Comparison of ENCODE assay signal across 1 cellular context in the genomic region with DNA sequence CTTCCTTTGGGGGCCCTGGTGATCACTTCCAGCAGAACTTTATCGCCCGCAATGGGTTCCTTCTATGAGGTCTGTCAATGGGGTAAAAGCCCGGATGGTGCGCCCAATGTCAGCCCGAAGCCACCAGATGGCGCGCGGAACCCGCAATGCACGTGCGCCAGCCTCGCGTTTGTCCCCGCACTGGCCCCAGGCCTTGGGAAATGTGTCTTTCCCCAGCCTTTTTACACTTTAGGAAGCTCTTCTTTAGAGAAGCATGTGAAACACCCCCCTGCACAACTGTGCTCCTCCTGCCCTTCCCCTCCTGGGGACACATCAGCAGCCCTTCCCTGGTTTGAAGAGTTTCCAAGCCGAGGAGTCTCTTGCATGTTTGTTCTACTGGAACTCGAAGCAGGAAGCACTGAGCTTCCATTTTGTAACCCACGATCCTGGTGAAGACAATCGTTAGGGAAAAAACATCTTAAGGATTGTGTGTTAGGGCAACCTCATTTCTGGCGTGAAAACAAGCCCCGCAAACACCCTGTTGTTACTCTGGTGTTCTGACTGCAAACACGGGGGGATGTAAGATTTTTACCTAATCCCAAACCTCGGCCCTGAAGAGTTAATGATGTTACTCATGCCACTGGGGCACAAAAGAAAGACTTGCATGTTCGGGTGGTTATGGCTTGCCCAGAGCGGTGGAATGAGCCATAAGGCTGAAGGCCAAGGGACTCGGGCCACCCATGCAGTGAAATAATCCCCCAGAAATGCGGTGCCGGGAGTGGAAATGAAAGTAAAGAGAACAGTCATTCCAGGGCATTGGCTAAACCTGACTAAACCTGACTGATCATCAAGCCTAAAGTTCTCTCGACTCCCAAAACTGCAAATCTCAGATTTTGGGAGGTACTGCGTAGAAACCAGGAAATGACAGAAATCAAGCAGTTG.
TF ChIP-seq lines count a peak whose summit lies in the region.

No MANE protein-coding gene starts in this region.

TF ChIP-seq in HepG2, 621 proteins besides CTCF, POLR2A, EP300 and RAD21 (continued from another document and continues in another):
- TF ChIP-seq, protein P1, sequence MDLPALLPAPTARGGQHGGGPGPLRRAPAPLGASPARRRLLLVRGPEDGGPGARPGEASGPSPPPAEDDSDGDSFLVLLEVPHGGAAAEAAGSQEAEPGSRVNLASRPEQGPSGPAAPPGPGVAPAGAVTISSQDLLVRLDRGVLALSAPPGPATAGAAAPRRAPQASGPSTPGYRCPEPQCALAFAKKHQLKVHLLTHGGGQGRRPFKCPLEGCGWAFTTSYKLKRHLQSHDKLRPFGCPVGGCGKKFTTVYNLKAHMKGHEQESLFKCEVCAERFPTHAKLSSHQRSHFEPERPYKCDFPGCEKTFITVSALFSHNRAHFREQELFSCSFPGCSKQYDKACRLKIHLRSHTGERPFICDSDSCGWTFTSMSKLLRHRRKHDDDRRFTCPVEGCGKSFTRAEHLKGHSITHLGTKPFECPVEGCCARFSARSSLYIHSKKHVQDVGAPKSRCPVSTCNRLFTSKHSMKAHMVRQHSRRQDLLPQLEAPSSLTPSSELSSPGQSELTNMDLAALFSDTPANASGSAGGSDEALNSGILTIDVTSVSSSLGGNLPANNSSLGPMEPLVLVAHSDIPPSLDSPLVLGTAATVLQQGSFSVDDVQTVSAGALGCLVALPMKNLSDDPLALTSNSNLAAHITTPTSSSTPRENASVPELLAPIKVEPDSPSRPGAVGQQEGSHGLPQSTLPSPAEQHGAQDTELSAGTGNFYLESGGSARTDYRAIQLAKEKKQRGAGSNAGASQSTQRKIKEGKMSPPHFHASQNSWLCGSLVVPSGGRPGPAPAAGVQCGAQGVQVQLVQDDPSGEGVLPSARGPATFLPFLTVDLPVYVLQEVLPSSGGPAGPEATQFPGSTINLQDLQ (CRISPR knock-in tag; IDR thresholded peaks at IDR 0.05): no peak
- peak; percentile 67 for TF ChIP-seq GATAD2A (CRISPR knock-in tag; IDR thresholded peaks at IDR 0.05)
- TF ChIP-seq, protein P2, sequence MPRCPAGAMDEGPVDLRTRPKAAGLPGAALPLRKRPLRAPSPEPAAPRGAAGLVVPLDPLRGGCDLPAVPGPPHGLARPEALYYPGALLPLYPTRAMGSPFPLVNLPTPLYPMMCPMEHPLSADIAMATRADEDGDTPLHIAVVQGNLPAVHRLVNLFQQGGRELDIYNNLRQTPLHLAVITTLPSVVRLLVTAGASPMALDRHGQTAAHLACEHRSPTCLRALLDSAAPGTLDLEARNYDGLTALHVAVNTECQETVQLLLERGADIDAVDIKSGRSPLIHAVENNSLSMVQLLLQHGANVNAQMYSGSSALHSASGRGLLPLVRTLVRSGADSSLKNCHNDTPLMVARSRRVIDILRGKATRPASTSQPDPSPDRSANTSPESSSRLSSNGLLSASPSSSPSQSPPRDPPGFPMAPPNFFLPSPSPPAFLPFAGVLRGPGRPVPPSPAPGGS (CRISPR knock-in tag; IDR thresholded peaks at IDR 0.05): no peak
- no peak for TF ChIP-seq JUND (CRISPR knock-in tag; IDR thresholded peaks at IDR 0.05)
- no peak for TF ChIP-seq ZNF251 (CRISPR knock-in tag; IDR thresholded peaks at IDR 0.05)
- no peak for TF ChIP-seq RELA (CRISPR knock-in tag; IDR thresholded peaks at IDR 0.05)
- TF ChIP-seq, protein P3, sequence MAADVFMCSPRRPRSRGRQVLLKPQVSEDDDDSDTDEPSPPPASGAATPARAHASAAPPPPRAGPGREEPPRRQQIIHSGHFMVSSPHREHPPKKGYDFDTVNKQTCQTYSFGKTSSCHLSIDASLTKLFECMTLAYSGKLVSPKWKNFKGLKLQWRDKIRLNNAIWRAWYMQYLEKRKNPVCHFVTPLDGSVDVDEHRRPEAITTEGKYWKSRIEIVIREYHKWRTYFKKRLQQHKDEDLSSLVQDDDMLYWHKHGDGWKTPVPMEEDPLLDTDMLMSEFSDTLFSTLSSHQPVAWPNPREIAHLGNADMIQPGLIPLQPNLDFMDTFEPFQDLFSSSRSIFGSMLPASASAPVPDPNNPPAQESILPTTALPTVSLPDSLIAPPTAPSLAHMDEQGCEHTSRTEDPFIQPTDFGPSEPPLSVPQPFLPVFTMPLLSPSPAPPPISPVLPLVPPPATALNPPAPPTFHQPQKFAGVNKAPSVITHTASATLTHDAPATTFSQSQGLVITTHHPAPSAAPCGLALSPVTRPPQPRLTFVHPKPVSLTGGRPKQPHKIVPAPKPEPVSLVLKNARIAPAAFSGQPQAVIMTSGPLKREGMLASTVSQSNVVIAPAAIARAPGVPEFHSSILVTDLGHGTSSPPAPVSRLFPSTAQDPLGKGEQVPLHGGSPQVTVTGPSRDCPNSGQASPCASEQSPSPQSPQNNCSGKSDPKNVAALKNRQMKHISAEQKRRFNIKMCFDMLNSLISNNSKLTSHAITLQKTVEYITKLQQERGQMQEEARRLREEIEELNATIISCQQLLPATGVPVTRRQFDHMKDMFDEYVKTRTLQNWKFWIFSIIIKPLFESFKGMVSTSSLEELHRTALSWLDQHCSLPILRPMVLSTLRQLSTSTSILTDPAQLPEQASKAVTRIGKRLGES (CRISPR knock-in tag; IDR thresholded peaks at IDR 0.05; ENCODE audit: borderline replicate concordance): no peak
- TF ChIP-seq ZSCAN12 (CRISPR knock-in tag; IDR thresholded peaks at IDR 0.05): no peak
- TF ChIP-seq, protein P4, sequence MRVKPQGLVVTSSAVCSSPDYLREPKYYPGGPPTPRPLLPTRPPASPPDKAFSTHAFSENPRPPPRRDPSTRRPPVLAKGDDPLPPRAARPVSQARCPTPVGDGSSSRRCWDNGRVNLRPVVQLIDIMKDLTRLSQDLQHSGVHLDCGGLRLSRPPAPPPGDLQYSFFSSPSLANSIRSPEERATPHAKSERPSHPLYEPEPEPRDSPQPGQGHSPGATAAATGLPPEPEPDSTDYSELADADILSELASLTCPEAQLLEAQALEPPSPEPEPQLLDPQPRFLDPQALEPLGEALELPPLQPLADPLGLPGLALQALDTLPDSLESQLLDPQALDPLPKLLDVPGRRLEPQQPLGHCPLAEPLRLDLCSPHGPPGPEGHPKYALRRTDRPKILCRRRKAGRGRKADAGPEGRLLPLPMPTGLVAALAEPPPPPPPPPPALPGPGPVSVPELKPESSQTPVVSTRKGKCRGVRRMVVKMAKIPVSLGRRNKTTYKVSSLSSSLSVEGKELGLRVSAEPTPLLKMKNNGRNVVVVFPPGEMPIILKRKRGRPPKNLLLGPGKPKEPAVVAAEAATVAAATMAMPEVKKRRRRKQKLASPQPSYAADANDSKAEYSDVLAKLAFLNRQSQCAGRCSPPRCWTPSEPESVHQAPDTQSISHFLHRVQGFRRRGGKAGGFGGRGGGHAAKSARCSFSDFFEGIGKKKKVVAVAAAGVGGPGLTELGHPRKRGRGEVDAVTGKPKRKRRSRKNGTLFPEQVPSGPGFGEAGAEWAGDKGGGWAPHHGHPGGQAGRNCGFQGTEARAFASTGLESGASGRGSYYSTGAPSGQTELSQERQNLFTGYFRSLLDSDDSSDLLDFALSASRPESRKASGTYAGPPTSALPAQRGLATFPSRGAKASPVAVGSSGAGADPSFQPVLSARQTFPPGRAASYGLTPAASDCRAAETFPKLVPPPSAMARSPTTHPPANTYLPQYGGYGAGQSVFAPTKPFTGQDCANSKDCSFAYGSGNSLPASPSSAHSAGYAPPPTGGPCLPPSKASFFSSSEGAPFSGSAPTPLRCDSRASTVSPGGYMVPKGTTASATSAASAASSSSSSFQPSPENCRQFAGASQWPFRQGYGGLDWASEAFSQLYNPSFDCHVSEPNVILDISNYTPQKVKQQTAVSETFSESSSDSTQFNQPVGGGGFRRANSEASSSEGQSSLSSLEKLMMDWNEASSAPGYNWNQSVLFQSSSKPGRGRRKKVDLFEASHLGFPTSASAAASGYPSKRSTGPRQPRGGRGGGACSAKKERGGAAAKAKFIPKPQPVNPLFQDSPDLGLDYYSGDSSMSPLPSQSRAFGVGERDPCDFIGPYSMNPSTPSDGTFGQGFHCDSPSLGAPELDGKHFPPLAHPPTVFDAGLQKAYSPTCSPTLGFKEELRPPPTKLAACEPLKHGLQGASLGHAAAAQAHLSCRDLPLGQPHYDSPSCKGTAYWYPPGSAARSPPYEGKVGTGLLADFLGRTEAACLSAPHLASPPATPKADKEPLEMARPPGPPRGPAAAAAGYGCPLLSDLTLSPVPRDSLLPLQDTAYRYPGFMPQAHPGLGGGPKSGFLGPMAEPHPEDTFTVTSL (CRISPR knock-in tag; IDR thresholded peaks at IDR 0.05; ENCODE audit: borderline replicate concordance): no peak
- no peak for TF ChIP-seq ZNF232 (CRISPR knock-in tag; IDR thresholded peaks at IDR 0.05; ENCODE audit: borderline replicate concordance)
- TF ChIP-seq ZNF263 (CRISPR knock-in tag; IDR thresholded peaks at IDR 0.05): 0 out of 2 replicates have a peak, but pooled peaks have one; percentile 6
- TF ChIP-seq, protein P5, sequence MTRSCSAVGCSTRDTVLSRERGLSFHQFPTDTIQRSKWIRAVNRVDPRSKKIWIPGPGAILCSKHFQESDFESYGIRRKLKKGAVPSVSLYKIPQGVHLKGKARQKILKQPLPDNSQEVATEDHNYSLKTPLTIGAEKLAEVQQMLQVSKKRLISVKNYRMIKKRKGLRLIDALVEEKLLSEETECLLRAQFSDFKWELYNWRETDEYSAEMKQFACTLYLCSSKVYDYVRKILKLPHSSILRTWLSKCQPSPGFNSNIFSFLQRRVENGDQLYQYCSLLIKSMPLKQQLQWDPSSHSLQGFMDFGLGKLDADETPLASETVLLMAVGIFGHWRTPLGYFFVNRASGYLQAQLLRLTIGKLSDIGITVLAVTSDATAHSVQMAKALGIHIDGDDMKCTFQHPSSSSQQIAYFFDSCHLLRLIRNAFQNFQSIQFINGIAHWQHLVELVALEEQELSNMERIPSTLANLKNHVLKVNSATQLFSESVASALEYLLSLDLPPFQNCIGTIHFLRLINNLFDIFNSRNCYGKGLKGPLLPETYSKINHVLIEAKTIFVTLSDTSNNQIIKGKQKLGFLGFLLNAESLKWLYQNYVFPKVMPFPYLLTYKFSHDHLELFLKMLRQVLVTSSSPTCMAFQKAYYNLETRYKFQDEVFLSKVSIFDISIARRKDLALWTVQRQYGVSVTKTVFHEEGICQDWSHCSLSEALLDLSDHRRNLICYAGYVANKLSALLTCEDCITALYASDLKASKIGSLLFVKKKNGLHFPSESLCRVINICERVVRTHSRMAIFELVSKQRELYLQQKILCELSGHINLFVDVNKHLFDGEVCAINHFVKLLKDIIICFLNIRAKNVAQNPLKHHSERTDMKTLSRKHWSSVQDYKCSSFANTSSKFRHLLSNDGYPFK (CRISPR knock-in tag; IDR thresholded peaks at IDR 0.05; ENCODE audit: borderline replicate concordance): peak; percentile 47; the same call in 1 of the 2 replicates
- TF ChIP-seq, protein P6, sequence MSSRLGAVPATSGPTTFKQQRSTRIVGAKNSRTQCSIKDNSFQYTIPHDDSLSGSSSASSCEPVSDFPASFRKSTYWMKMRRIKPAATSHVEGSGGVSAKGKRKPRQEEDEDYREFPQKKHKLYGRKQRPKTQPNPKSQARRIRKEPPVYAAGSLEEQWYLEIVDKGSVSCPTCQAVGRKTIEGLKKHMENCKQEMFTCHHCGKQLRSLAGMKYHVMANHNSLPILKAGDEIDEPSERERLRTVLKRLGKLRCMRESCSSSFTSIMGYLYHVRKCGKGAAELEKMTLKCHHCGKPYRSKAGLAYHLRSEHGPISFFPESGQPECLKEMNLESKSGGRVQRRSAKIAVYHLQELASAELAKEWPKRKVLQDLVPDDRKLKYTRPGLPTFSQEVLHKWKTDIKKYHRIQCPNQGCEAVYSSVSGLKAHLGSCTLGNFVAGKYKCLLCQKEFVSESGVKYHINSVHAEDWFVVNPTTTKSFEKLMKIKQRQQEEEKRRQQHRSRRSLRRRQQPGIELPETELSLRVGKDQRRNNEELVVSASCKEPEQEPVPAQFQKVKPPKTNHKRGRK (CRISPR knock-in tag; IDR thresholded peaks at IDR 0.05): no peak
- TF ChIP-seq ZBTB42 (CRISPR knock-in tag; IDR thresholded peaks at IDR 0.05): no peak
- TF ChIP-seq NCOR1 (IDR thresholded peaks at IDR 0.05; ENCODE audit: borderline replicate concordance, low read length): no peak
- no peak for TF ChIP-seq CAMTA2 (CRISPR knock-in tag; IDR thresholded peaks at IDR 0.05; ENCODE audit: borderline replicate concordance)
- TF ChIP-seq, protein P7, sequence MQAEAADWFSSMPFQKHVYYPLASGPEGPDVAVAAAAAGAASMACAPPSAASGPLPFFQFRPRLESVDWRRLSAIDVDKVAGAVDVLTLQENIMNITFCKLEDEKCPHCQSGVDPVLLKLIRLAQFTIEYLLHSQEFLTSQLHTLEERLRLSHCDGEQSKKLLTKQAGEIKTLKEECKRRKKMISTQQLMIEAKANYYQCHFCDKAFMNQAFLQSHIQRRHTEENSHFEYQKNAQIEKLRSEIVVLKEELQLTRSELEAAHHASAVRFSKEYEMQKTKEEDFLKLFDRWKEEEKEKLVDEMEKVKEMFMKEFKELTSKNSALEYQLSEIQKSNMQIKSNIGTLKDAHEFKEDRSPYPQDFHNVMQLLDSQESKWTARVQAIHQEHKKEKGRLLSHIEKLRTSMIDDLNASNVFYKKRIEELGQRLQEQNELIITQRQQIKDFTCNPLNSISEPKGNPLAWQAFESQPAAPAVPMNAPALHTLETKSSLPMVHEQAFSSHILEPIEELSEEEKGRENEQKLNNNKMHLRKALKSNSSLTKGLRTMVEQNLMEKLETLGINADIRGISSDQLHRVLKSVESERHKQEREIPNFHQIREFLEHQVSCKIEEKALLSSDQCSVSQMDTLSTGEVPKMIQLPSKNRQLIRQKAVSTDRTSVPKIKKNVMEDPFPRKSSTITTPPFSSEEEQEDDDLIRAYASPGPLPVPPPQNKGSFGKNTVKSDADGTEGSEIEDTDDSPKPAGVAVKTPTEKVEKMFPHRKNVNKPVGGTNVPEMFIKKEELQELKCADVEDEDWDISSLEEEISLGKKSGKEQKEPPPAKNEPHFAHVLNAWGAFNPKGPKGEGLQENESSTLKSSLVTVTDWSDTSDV (CRISPR knock-in tag; IDR thresholded peaks at IDR 0.05): no peak
- peak; percentile 59; the same call in 1 of the 2 replicates for TF ChIP-seq ZNF317 (CRISPR knock-in tag; IDR thresholded peaks at IDR 0.05)
- no peak for TF ChIP-seq ZNF10 (CRISPR knock-in tag; IDR thresholded peaks at IDR 0.05; ENCODE audit: borderline replicate concordance, low read depth)
- no peak for TF ChIP-seq MYNN (CRISPR knock-in tag; IDR thresholded peaks at IDR 0.05; ENCODE audit: low read depth)
- TF ChIP-seq PLRG1 (conservative IDR thresholded peaks at IDR 0.05): no peak
- no peak for TF ChIP-seq ZNF781 (CRISPR knock-in tag; IDR thresholded peaks at IDR 0.05; ENCODE audit: borderline replicate concordance, not compliant biosample characterization)
- TF ChIP-seq, protein P8, sequence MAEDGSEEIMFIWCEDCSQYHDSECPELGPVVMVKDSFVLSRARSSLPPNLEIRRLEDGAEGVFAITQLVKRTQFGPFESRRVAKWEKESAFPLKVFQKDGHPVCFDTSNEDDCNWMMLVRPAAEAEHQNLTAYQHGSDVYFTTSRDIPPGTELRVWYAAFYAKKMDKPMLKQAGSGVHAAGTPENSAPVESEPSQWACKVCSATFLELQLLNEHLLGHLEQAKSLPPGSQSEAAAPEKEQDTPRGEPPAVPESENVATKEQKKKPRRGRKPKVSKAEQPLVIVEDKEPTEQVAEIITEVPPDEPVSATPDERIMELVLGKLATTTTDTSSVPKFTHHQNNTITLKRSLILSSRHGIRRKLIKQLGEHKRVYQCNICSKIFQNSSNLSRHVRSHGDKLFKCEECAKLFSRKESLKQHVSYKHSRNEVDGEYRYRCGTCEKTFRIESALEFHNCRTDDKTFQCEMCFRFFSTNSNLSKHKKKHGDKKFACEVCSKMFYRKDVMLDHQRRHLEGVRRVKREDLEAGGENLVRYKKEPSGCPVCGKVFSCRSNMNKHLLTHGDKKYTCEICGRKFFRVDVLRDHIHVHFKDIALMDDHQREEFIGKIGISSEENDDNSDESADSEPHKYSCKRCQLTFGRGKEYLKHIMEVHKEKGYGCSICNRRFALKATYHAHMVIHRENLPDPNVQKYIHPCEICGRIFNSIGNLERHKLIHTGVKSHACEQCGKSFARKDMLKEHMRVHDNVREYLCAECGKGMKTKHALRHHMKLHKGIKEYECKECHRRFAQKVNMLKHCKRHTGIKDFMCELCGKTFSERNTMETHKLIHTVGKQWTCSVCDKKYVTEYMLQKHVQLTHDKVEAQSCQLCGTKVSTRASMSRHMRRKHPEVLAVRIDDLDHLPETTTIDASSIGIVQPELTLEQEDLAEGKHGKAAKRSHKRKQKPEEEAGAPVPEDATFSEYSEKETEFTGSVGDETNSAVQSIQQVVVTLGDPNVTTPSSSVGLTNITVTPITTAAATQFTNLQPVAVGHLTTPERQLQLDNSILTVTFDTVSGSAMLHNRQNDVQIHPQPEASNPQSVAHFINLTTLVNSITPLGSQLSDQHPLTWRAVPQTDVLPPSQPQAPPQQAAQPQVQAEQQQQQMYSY (CRISPR knock-in tag; IDR thresholded peaks at IDR 0.05): no peak
